8 cellular contexts compared by ENCODE assay signal in genomic region chr13:98510156-98510509, GRCh38.
DNase-seq lines count a peak whose midpoint lies in the region; ATAC-seq and TF ChIP-seq lines count a peak whose summit lies in the region.

No MANE protein-coding gene starts in this region.

- no peak for TF ChIP-seq POLR2A in IMR-90 (IDR thresholded peaks at IDR 0.05; ENCODE audit: low read depth, low read length)

- H2AK9ac ChIP-seq in IMR-90 (replicated peaks; ENCODE audit: low read depth, low read length, poor library complexity) = peak overlapping the region; percentile 26

- H3K9ac ChIP-seq in BLaER1 (no peak overlapping the region), IMR-90 (ENCODE audit: low read depth, low read length) (no peak overlapping the region), colonic mucosa (ENCODE audit: low read depth in 2 of 2, low read length in 2 of 2) (peak overlapping the region in 1 of 2 donors; percentile 15), trophoblast cell (ENCODE audit: low read length) (no peak overlapping the region)

- DNase-seq in IMR-90 = no peak
- DNase-seq in colonic mucosa = no peak
- DNase-seq in trophoblast cell = no peak
- no peak for DNase-seq in HEK293T (ENCODE audit: extremely low spot score)
- DNase-seq in SJCRH30 = no peak
- DNase-seq in COLO829 (ENCODE audit: low spot score) = no peak
- DNase-seq in T1000 (lab: John Stamatoyannopoulos, UW) = no peak

- H4K20me1 ChIP-seq in BLaER1 = peaks cover 99% of the 10 kb centered on the region
- peaks cover 44% of the 10 kb centered on the region for H4K20me1 ChIP-seq in IMR-90 (ENCODE audit: insufficient read depth, low read length)

- peak overlapping the region; percentile 62; the same call in 1 of the 2 replicates for H3K23ac ChIP-seq in IMR-90 (ENCODE audit: low read depth, low read length)
- H3K23ac ChIP-seq in trophoblast cell (ENCODE audit: low read length) = no peak overlapping the region

- no peak overlapping the region for H2BK12ac ChIP-seq in trophoblast cell (ENCODE audit: low read length)

- no peaks in the 10 kb centered on the region for H3K79me2 ChIP-seq in trophoblast cell (ENCODE audit: control insufficient read depth, insufficient read depth, low read length, poor library complexity)

- H4K91ac ChIP-seq in IMR-90 (ENCODE audit: insufficient read depth, low read depth, low read length) (peak overlapping the region; percentile 81), trophoblast cell (ENCODE audit: low read depth, low read length) (no peak overlapping the region)

- no peak overlapping the region for H2AFZ ChIP-seq in IMR-90 (replicated peaks; ENCODE audit: low read length, poor library complexity)
- H2AFZ ChIP-seq in trophoblast cell (ENCODE audit: insufficient read depth, low read length, poor library complexity) = no peak overlapping the region

- H2AK5ac ChIP-seq in IMR-90 (ENCODE audit: low read depth, low read length) = peak overlapping the region; percentile 91
- H2AK5ac ChIP-seq in trophoblast cell (ENCODE audit: low read length) = no peak overlapping the region

- H3K14ac ChIP-seq in IMR-90 (replicated peaks; ENCODE audit: low read depth, low read length) = peak overlapping the region; percentile 98
- H3K14ac ChIP-seq in trophoblast cell (ENCODE audit: low read length) = no peak overlapping the region

- peak overlapping the region; percentile 87 for H2BK20ac ChIP-seq in IMR-90 (ENCODE audit: low read depth, low read length)

- H3K4ac ChIP-seq in IMR-90 (ENCODE audit: low read depth, low read length) (peak overlapping the region; percentile 95), trophoblast cell (ENCODE audit: low read depth, low read length) (peak overlapping the region; percentile 4)

- H3K18ac ChIP-seq in IMR-90 (ENCODE audit: low read depth, low read length) (peak overlapping the region; percentile 16; the same call in 1 of the 2 replicates), trophoblast cell (ENCODE audit: low read length) (peak overlapping the region; percentile 18)

- ATAC-seq in IMR-90 (ENCODE audit: low read depth) = no peak

- peak overlapping the region; percentile 85 for H2BK5ac ChIP-seq in IMR-90 (ENCODE audit: low read depth, low read length, poor library complexity, severe bottlenecking)
- H2BK5ac ChIP-seq in trophoblast cell (ENCODE audit: low read depth, low read length, poor library complexity) = no peak overlapping the region

- dilution Hi-C loops in IMR-90 (cut with HindIII; ENCODE audit: low sequenced_read_pairs, unreplicated experiment) = no loop called here

- H3K27ac ChIP-seq in BLaER1 (no peak overlapping the region), IMR-90 (ENCODE audit: insufficient read depth, low read length) (peak overlapping the region; percentile 82), colonic mucosa (peak overlapping the region; percentile 60), trophoblast cell (ENCODE audit: low read depth, low read length) (no peak overlapping the region), SJCRH30 (no peak overlapping the region)

- 0 out of 2 replicates have a peak overlapping the region, but pooled peaks have one; percentile 26 for H3K56ac ChIP-seq in IMR-90 (ENCODE audit: extremely low read depth, insufficient read depth, low read length)

- TF ChIP-seq CTCF in IMR-90 (conservative IDR thresholded peaks at IDR 0.05; ENCODE audit: low read depth, low read length) (no peak), colonic mucosa (IDR thresholded peaks at IDR 0.05) (no peak)

- H3K79me1 ChIP-seq in IMR-90 (ENCODE audit: low read depth in 1 of 2, low read length in 2 of 2) (peaks cover 44 to 88% of the 10 kb centered on the region in 2 experiments), trophoblast cell (ENCODE audit: low read length) (no peaks in the 10 kb centered on the region)

- WGBS in IMR-90 (ENCODE audit: extremely low coverage in 2 of 2, insufficient read length in 1 of 2), 2 experiments = 100% methylated on average over 3 of the region's 7 CpGs; no CpG with 5 or more reads in 1 of the 2 experiments
- WGBS in trophoblast cell (ENCODE audit: extremely low coverage, insufficient coverage, insufficient read length) = no CpG with 5 or more reads among the region's 7 CpGs

- BruUV-seq in IMR-90 (replicated peaks; lab: Mats Ljungman, UMichigan) = no TSS peak

- peak overlapping the region; percentile 8; the same call in 1 of the 2 replicates for H4K5ac ChIP-seq in IMR-90 (ENCODE audit: low read depth, low read length)

- H3K4me3 ChIP-seq in BLaER1 (no peak overlapping the region), IMR-90 (ENCODE audit: insufficient read depth, low read depth, low read length) (no peak overlapping the region), colonic mucosa (no peak overlapping the region), trophoblast cell (ENCODE audit: low read depth, low read length) (no peak overlapping the region), SJCRH30 (no peak overlapping the region)

- CTCF ChIA-PET in IMR-90 (lab: Yijun Ruan, JAX) = interaction anchor here (1.0 kb wide), 1 partner anchor 144 kb away, joined by 4 read pairs; no protein-coding TSS in a partner anchor
- CTCF ChIA-PET in HEK293T (lab: Yijun Ruan, JAX) = no interaction called here

- no peaks in the 10 kb centered on the region for H3K9me3 ChIP-seq in BLaER1
- H3K9me3 ChIP-seq in IMR-90 (ENCODE audit: control insufficient read depth, insufficient read depth, low read length) = no peaks in the 10 kb centered on the region
- H3K9me3 ChIP-seq in colonic mucosa = no peaks in the 10 kb centered on the region
- no peaks in the 10 kb centered on the region for H3K9me3 ChIP-seq in trophoblast cell (ENCODE audit: insufficient read depth, low read depth, low read length)
- no peaks in the 10 kb centered on the region for H3K9me3 ChIP-seq in SJCRH30 (replicated peaks)

- H3K4me1 ChIP-seq in BLaER1 (peaks cover 35% of the 10 kb centered on the region), IMR-90 (ENCODE audit: control insufficient read depth, insufficient read depth, low read length) (peaks cover 24% of the 10 kb centered on the region), colonic mucosa (peaks cover 28% of the 10 kb centered on the region), trophoblast cell (ENCODE audit: control insufficient read depth in 1 of 2, insufficient read depth in 2 of 2, low read length in 2 of 2) (peaks cover 5 to 10% of the 10 kb centered on the region in 2 experiments), SJCRH30 (peaks cover 47% of the 10 kb centered on the region)

- peaks cover 53% of the 10 kb centered on the region for H3K36me3 ChIP-seq in BLaER1
- peaks cover 7% of the 10 kb centered on the region; the same call in 1 of the 2 replicates for H3K36me3 ChIP-seq in IMR-90 (ENCODE audit: control insufficient read depth, insufficient read depth, low read length)
- H3K36me3 ChIP-seq in colonic mucosa = no peaks in the 10 kb centered on the region
- peaks cover 2 to 7% of the 10 kb centered on the region in 2 experiments for H3K36me3 ChIP-seq in trophoblast cell (ENCODE audit: control insufficient read depth in 1 of 2, insufficient read depth in 2 of 2, low read length in 2 of 2)
- H3K36me3 ChIP-seq in SJCRH30 = peaks cover 2% of the 10 kb centered on the region

- no peak overlapping the region for H4K12ac ChIP-seq in trophoblast cell (ENCODE audit: low read depth, low read length)

- peaks cover 34% of the 10 kb centered on the region for H3K9me1 ChIP-seq in IMR-90 (ENCODE audit: insufficient read depth, low read length)

- no peak for TF ChIP-seq RAD21 in IMR-90 (IDR thresholded peaks at IDR 0.05; ENCODE audit: low read length)

- POLR2A ChIA-PET in IMR-90 (lab: Charles Lee; ENCODE audit: unreplicated experiment) (no interaction called here), HEK293T (lab: Yijun Ruan, JAX) (no interaction called here)

- H3K27me3 ChIP-seq in BLaER1 (no peaks in the 10 kb centered on the region), IMR-90 (ENCODE audit: control insufficient read depth, insufficient read depth, low read length) (no peaks in the 10 kb centered on the region), colonic mucosa (no peaks in the 10 kb centered on the region), trophoblast cell (ENCODE audit: insufficient read depth, low read length) (no peaks in the 10 kb centered on the region), SJCRH30 (no peaks in the 10 kb centered on the region)

- H2BK15ac ChIP-seq in IMR-90 (ENCODE audit: low read depth, low read length) = peak overlapping the region; percentile 73; the same call in 1 of the 3 replicates

- intact Hi-C loops in IMR-90 (cut with micrococcal nuclease) = no loop called here
- intact Hi-C loops in colonic mucosa (cut with DNase I) = no loop called here

- H3K4me2 ChIP-seq in BLaER1 (peak overlapping the region; percentile 28; the same call in 1 of the 2 replicates), IMR-90 (ENCODE audit: low read depth, low read length) (peak overlapping the region; percentile 13), trophoblast cell (ENCODE audit: low read length) (no peak overlapping the region)

- in situ Hi-C loops in IMR-90 (cut with MboI; ENCODE audit: low sequenced_read_pairs) = no loop called here

- H4K8ac ChIP-seq in IMR-90 (ENCODE audit: low read depth in 2 of 2, low read length in 2 of 2) = peak overlapping the region; percentile 70 to 77; a peak in 3 of 4 replicates
- no peak overlapping the region for H4K8ac ChIP-seq in trophoblast cell (ENCODE audit: low read depth, low read length)

- H2BK120ac ChIP-seq in IMR-90 (ENCODE audit: low read depth, low read length) (peak overlapping the region; percentile 88), trophoblast cell (ENCODE audit: insufficient read depth, low read length, poor library complexity) (no peak overlapping the region)

TF ChIP-seq in IMR-90, 13 proteins besides CTCF, POLR2A, EP300 and RAD21:
- TF ChIP-seq CEBPB (IDR thresholded peaks at IDR 0.05; ENCODE audit: low read depth, low read length) = no peak

TF ChIP-seq in HEK293T, 16 proteins besides CTCF, POLR2A, EP300 and RAD21:
- no peak for TF ChIP-seq NFRKB (IDR thresholded peaks at IDR 0.05)
- TF ChIP-seq FOXA1 (IDR thresholded peaks at IDR 0.05) = no peak
- TF ChIP-seq SP1 (IDR thresholded peaks at IDR 0.05) = no peak
- no peak for TF ChIP-seq L3MBTL2 (conservative IDR thresholded peaks at IDR 0.05)
- no peak for TF ChIP-seq ELF4 (IDR thresholded peaks at IDR 0.05)
- TF ChIP-seq SUZ12 (IDR thresholded peaks at IDR 0.05) = no peak
- TF ChIP-seq ARNT (IDR thresholded peaks at IDR 0.05) = no peak
- no peak for TF ChIP-seq PKNOX1 (IDR thresholded peaks at IDR 0.05)
- no peak for TF ChIP-seq TARDBP (IDR thresholded peaks at IDR 0.05)
- TF ChIP-seq LEF1 (IDR thresholded peaks at IDR 0.05; ENCODE audit: borderline replicate concordance) = no peak

Comparison
In these comparisons a context has a peak if more than half of its experiments do, and no peak if none do; other contexts are left out.
1. H3K27ac ChIP-seq: peak in IMR-90 (single experiment) and colonic mucosa (single experiment); none in BLaER1 (single experiment), trophoblast cell (single experiment) and SJCRH30 (single experiment).